In genomic region chr5:98031926-98032325, GRCh38 we compare ENCODE assay signal across 1 cellular context.
TF ChIP-seq lines count a peak whose summit lies in the region.

No MANE protein-coding gene starts in this region.

TF ChIP-seq in IMR-90, 13 proteins besides CTCF, POLR2A, EP300 and RAD21:
- TF ChIP-seq MAZ (IDR thresholded peaks at IDR 0.05; ENCODE audit: borderline replicate concordance, low read depth, low read length): no peak
- no peak for TF ChIP-seq RFX5 (IDR thresholded peaks at IDR 0.05; ENCODE audit: low read depth, low read length)
- no peak for TF ChIP-seq CEBPB (IDR thresholded peaks at IDR 0.05; ENCODE audit: low read depth, low read length)
- no peak for TF ChIP-seq ELK1 (IDR thresholded peaks at IDR 0.05; ENCODE audit: borderline replicate concordance, low read depth, low read length)
- no peak for TF ChIP-seq RCOR1 (IDR thresholded peaks at IDR 0.05; ENCODE audit: insufficient replicate concordance, low read length)
- TF ChIP-seq MAFK (IDR thresholded peaks at IDR 0.05; ENCODE audit: low read depth, low read length): no peak
- TF ChIP-seq BHLHE40 (IDR thresholded peaks at IDR 0.05; ENCODE audit: low read depth, low read length): no peak
- no peak for TF ChIP-seq CHD1 (IDR thresholded peaks at IDR 0.05; ENCODE audit: low read depth, low read length)
- no peak for TF ChIP-seq SMC3 (IDR thresholded peaks at IDR 0.05; ENCODE audit: low read depth, low read length)
- no peak for TF ChIP-seq MXI1 (IDR thresholded peaks at IDR 0.05; ENCODE audit: borderline replicate concordance, low read depth, low read length)
- no peak for TF ChIP-seq FOS (IDR thresholded peaks at IDR 0.05; ENCODE audit: low read depth, low read length)
- no peak for TF ChIP-seq USF2 (IDR thresholded peaks at IDR 0.05; ENCODE audit: low read depth, low read length)
- TF ChIP-seq NFE2L2 (IDR thresholded peaks at IDR 0.05; ENCODE audit: low read depth, low read length): no peak
TF ChIP-seq in IMR-90: peak in this region for 0.
